Comparison of ENCODE assay signal across 27 cellular contexts in the genomic region with DNA sequence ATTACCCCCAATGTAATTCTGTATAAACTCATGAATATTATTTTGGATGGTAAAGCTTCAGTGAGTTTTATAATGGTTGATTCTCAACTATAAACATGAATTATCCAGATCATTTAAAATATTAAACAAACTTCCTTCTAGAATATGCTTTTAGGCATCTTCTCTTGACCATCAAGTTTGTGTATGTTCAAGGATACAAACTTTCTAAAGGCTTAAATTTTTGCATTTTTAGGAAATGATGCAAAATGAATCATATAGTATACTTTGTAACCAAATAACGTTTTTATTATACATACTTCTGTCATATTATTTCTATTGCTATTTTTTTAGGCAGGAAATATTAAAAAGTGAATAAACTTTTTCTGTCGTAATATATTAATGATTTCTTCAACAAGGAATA.
"Had no signal": no experiment of that assay in that cellular context is flagged by ENCODE, and none has a peak within 500 bp of the region (broad histone marks: within the 10 kb centered on the region; RNA-seq: fewer than 3 reads in every experiment).

No MANE protein-coding gene starts in this region.

- H3K36me3 Mint-ChIP-seq: naive thymus-derived CD8-positive, alpha-beta T cell; stimulated activated effector memory CD8-positive, alpha-beta T cell treated with anti-CD3 and anti-CD28 coated beads, Interleukin-12 subunit alpha, Interleukin-12 subunit beta, amount 100 ng/mL, for 72 hours had no signal

- FAIRE-seq: pancreas had no signal

- H3K9me3 ChIP-seq: heart right ventricle, lower lobe of right lung, pancreas, right lobe of liver, testis, transverse colon, upper lobe of right lung, uterus had no signal

- H3K27ac Mint-ChIP-seq: endodermal cell; naive thymus-derived CD8-positive, alpha-beta T cell; stimulated activated effector memory CD8-positive, alpha-beta T cell treated with anti-CD3 and anti-CD28 coated beads, Interleukin-12 subunit alpha, Interleukin-12 subunit beta, amount 100 ng/mL, for 72 hours had no signal

- DNase-seq: cerebellar nuclear complex; cortex of kidney; dorsolateral prefrontal cortex; effector CD4-positive, alpha-beta T cell; endodermal cell; glutamatergic neuron; heart right ventricle; hippocampal formation; islet precursor cell; left ventricle myocardium superior; lower lobe of right lung; naive thymus-derived CD8-positive, alpha-beta T cell; occipital lobe; pancreas; right lobe of liver; stimulated activated CD4-positive, alpha-beta T cell treated with anti-CD3 and anti-CD28 coated beads, Interleukin-2, amount 100 ng/mL, for 24 hours; stimulated activated CD4-positive, alpha-beta T cell treated with anti-CD3 and anti-CD28 coated beads, Interleukin-4, amount 100 ng/mL, for 24 hours; stimulated activated naive CD8-positive, alpha-beta T cell treated with anti-CD3 and anti-CD28 coated beads, Interleukin-15, Interleukin-2, amounts not matched to agents 100 U/mL and 50 U/mL, for 24 hours; substantia nigra; testis; transverse colon; upper lobe of right lung; uterus had no signal

- H3K4me3 Mint-ChIP-seq: endodermal cell; naive thymus-derived CD8-positive, alpha-beta T cell; nephron progenitor cell; stimulated activated effector memory CD8-positive, alpha-beta T cell treated with anti-CD3 and anti-CD28 coated beads, Interleukin-12 subunit alpha, Interleukin-12 subunit beta, amount 100 ng/mL, for 72 hours had no signal

- H3K4me3 ChIP-seq: dorsolateral prefrontal cortex, heart right ventricle, lower lobe of right lung, pancreas, right lobe of liver, testis, transverse colon, upper lobe of right lung, uterus had no signal

- H3K9me3 Mint-ChIP-seq: endodermal cell; naive thymus-derived CD8-positive, alpha-beta T cell; nephron progenitor cell; stimulated activated effector memory CD8-positive, alpha-beta T cell treated with anti-CD3 and anti-CD28 coated beads, Interleukin-12 subunit alpha, Interleukin-12 subunit beta, amount 100 ng/mL, for 72 hours had no signal

- H3K4me1 Mint-ChIP-seq: naive thymus-derived CD8-positive, alpha-beta T cell; stimulated activated effector memory CD8-positive, alpha-beta T cell treated with anti-CD3 and anti-CD28 coated beads, Interleukin-12 subunit alpha, Interleukin-12 subunit beta, amount 100 ng/mL, for 72 hours had no signal

- H3K27ac ChIP-seq: epithelial cell of prostate, heart right ventricle, lower lobe of right lung, pancreas, right lobe of liver, testis, transverse colon, upper lobe of right lung, uterus had no signal

- ATAC-seq: esophagus mucosa; heart right ventricle; left ventricle myocardium superior; lower lobe of right lung; naive thymus-derived CD8-positive, alpha-beta T cell; pancreas; right lobe of liver; stimulated activated effector memory CD8-positive, alpha-beta T cell treated with anti-CD3 and anti-CD28 coated beads, Interleukin-12 subunit alpha, Interleukin-12 subunit beta, amount 100 ng/mL, for 72 hours; stimulated activated naive CD8-positive, alpha-beta T cell treated with anti-CD3 and anti-CD28 coated beads, Interleukin-15, Interleukin-2, amounts not matched to agents 100 U/mL and 50 U/mL, for 24 hours; upper lobe of right lung had no signal

- H3K27me3 ChIP-seq: dorsolateral prefrontal cortex, heart right ventricle, pancreas, right lobe of liver, testis, transverse colon, upper lobe of right lung, uterus had no signal

- H3K36me3 ChIP-seq: heart right ventricle, lower lobe of right lung, pancreas, right lobe of liver, transverse colon, upper lobe of right lung, uterus had no signal

- H3K4me1 ChIP-seq: heart right ventricle, lower lobe of right lung, pancreas, right lobe of liver, testis, transverse colon, upper lobe of right lung, uterus had no signal
